ENCODE assay signal across 2 cellular contexts in the genomic region with DNA sequence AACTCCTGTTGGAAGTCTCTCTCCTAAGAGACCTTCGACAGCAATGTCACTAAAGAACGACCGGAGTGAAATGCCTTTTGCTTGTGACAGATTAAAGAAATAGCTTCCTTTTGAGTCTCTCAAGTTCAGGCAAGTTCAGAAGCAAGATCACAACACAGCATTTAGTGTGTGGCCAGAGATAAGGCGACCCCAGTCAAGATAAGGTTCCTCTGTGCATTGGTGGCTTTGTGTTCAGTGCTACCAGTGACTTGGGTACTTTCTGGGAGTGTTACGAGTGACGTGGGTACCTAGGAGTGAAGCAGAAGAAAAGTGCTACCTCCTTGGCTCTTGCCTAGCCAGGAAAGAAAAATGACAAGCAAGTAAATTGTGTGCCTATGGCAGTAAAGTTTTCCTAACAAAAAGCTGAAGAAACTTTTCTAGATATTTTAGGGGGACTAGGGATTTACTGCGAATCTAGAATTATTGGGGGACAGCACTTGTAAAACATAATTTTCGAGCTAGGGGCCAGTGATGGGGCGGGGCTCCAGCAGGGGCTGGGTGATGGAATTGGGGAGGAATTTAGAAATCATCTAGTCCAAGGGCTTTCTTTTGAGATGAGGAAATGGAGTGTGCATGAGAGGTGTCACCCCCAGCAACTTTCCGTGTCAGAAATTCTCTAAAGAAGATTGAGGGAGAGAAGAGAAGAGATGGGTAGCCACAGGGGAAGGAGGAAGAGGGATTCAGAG.
TF ChIP-seq lines count a peak whose summit lies in the region.

No MANE protein-coding gene starts in this region.

TF ChIP-seq in SK-N-SH, 30 proteins besides CTCF, POLR2A, EP300 and RAD21 (continued from another document):
- no peak for TF ChIP-seq IRF3 (IDR thresholded peaks at IDR 0.05; ENCODE audit: low read depth, low read length)
- no peak for TF ChIP-seq MAX (IDR thresholded peaks at IDR 0.05; ENCODE audit: low read depth)
- no peak for TF ChIP-seq SIN3A (IDR thresholded peaks at IDR 0.05; ENCODE audit: borderline replicate concordance, low read depth, low read length)
- no peak for TF ChIP-seq GATA2 (CRISPR knock-in tag; IDR thresholded peaks at IDR 0.05)

TF ChIP-seq in SK-N-SH treated with all-trans-retinoic acid at 6 μM for 48 hours, 23 proteins besides CTCF, POLR2A, EP300 and RAD21 (continued from another document):
- TF ChIP-seq, protein P1, sequence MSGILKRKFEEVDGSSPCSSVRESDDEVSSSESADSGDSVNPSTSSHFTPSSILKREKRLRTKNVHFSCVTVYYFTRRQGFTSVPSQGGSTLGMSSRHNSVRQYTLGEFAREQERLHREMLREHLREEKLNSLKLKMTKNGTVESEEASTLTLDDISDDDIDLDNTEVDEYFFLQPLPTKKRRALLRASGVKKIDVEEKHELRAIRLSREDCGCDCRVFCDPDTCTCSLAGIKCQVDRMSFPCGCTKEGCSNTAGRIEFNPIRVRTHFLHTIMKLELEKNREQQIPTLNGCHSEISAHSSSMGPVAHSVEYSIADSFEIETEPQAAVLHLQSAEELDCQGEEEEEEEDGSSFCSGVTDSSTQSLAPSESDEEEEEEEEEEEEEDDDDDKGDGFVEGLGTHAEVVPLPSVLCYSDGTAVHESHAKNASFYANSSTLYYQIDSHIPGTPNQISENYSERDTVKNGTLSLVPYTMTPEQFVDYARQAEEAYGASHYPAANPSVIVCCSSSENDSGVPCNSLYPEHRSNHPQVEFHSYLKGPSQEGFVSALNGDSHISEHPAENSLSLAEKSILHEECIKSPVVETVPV (CRISPR knock-in tag; IDR thresholded peaks at IDR 0.05) = no peak
- TF ChIP-seq ZNF565 (CRISPR knock-in tag; conservative IDR thresholded peaks at IDR 0.05; ENCODE audit: low read depth) (no peak), POU6F1 (CRISPR knock-in tag; IDR thresholded peaks at IDR 0.05; ENCODE audit: borderline replicate concordance, low read depth) (no peak), TOX (CRISPR knock-in tag; IDR thresholded peaks at IDR 0.05; ENCODE audit: borderline replicate concordance) (no peak), GLIS3 (CRISPR knock-in tag; IDR thresholded peaks at IDR 0.05) (no peak), CSDC2 (CRISPR knock-in tag; IDR thresholded peaks at IDR 0.05) (no peak)
